ENCODE assay signal across 8 cellular contexts in genomic region chr4:4248036-4248884, GRCh38. TPM values are rescaled to one million over a fixed set of nuclear protein-coding genes. Genes with fewer than 3 reads are reported as not detected.
DNase-seq lines count a peak whose midpoint lies in the region; ATAC-seq and TF ChIP-seq lines count a peak whose summit lies in the region.

Gene TMEM128, minus strand, starts transcription at chr4:4248223. Its CDS starts 21 bp downstream, at chr4:4248202.

- peak within 1 kb of the TSS; percentile 96 for H2AFZ ChIP-seq in GM23248

- intact Hi-C loops in activated T-helper 2 cell treated with anti-CD3 and anti-CD28 coated beads, Interferon-gamma antibody, Interleukin-2, Interleukin-4, amounts not matched to agents 10 μg/mL and 5 μg/mL and 100 μg/mL, durations not matched to agents 14 hours and 24 hours and 36 hours (cut with micrococcal nuclease) = loop anchor here (1.0 to 2.0 kb wide), 2 partner anchors 42 to 293 kb away; partner anchors contain the start of genes LYAR and ZBTB49
- intact Hi-C loops in natural killer cell (cut with micrococcal nuclease) = loop anchor here (1.0 kb wide), 1 partner anchor 42 kb away; the partner anchor contains the start of genes LYAR and ZBTB49

- H3K4me1 Mint-ChIP-seq in activated T-helper 2 cell treated with anti-CD3 and anti-CD28 coated beads, Interferon-gamma antibody, Interleukin-2, Interleukin-4, amounts not matched to agents 10 μg/mL and 5 μg/mL and 100 μg/mL, durations not matched to agents 14 hours and 24 hours and 36 hours (ENCODE audit: low read depth) = peaks cover 20% of the 10 kb centered on the region
- H3K4me1 Mint-ChIP-seq in natural killer cell = peaks cover 21 to 36% of the 10 kb centered on the region in 2 donors

- peak within 1 kb of the TSS; percentile 91 for H3K27ac ChIP-seq in GM23248
- H3K27ac ChIP-seq in RWPE2 (ENCODE audit: poor library complexity, severe bottlenecking) = peak within 1 kb of the TSS; percentile 45

- TF ChIP-seq CTCF in RWPE2 (IDR thresholded peaks at IDR 0.05; ENCODE audit: poor library complexity, severe bottlenecking) (peak; percentile 26), fibroblast of mammary gland (conservative IDR thresholded peaks at IDR 0.05; ENCODE audit: control insufficient read depth, insufficient read depth, low read depth, low read length) (no peak), natural killer cell (IDR thresholded peaks at IDR 0.05) (peak; percentile 16)

- H3K9me3 ChIP-seq in GM23248 (ENCODE audit: low read depth) = no peaks in the 10 kb centered on the region
- no peaks in the 10 kb centered on the region for H3K9me3 ChIP-seq in RWPE2 (ENCODE audit: severe bottlenecking)

- no peaks in the 10 kb centered on the region for H3K27me3 Mint-ChIP-seq in activated T-helper 2 cell treated with anti-CD3 and anti-CD28 coated beads, Interferon-gamma antibody, Interleukin-2, Interleukin-4, amounts not matched to agents 10 μg/mL and 5 μg/mL and 100 μg/mL, durations not matched to agents 14 hours and 24 hours and 36 hours (ENCODE audit: low read depth)
- H3K27me3 Mint-ChIP-seq in natural killer cell (ENCODE audit: low read depth in 2 of 2) = no peaks in the 10 kb centered on the region

- H3K9me2 ChIP-seq in GM23248 (ENCODE audit: insufficient read depth) = no peaks in the 10 kb centered on the region

- in situ Hi-C loops in GM23248 (cut with MboI) = no loop called here

- H3K36me3 ChIP-seq in GM23248 (ENCODE audit: low read depth) (no peaks in the 10 kb centered on the region; the same call in 1 of the 2 replicates), RWPE2 (ENCODE audit: low read depth) (peaks cover 31% of the 10 kb centered on the region)

- WGBS in GM23248 (ENCODE audit: low coverage in 1 of 2, low lambda C conversion rate in 2 of 2, missing lambda C conversion rate in 2 of 2), 2 experiments = 2% methylated on average over 48 to 62 of the region's 62 CpGs

- H3K9ac ChIP-seq in GM23248 = peak within 1 kb of the TSS; percentile 92

- DNase-seq in EH (ENCODE audit: low read depth) (peak; percentile 94), GM23248 (peak; percentile 97), Kasumi-1 (lab: John Stamatoyannopoulos, UW) (peak; percentile 89 to 90), RWPE2 (ENCODE audit: low spot score) (peak; percentile 89), fibroblast of mammary gland (ENCODE audit: low read depth) (peak; percentile 92), natural killer cell (peak; percentile 93)
- DNase-seq in activated T-helper 2 cell treated with anti-CD3 and anti-CD28 coated beads, Interferon-gamma antibody, Interleukin-2, Interleukin-4, amounts not matched to agents 10 μg/mL and 5 μg/mL and 100 μg/mL, durations not matched to agents 14 hours and 24 hours and 36 hours (ENCODE audit: low spot score) = peak; percentile 88
- peak; percentile 90 for DNase-seq in stimulated activated naive CD4-positive, alpha-beta T cell treated with Interleukin-2 at 50 U/mL for 16 hours (lab: John Stamatoyannopoulos, UW)

- H3K4me3 ChIP-seq in GM23248 (peak within 1 kb of the TSS; percentile 84), RWPE2 (ENCODE audit: severe bottlenecking) (peak within 1 kb of the TSS; percentile 79), fibroblast of mammary gland (ENCODE audit: control insufficient read depth, low read depth, low read length) (peak within 1 kb of the TSS; percentile 74)

- H3K4me1 ChIP-seq in GM23248 (ENCODE audit: insufficient read depth) (peaks cover 14% of the 10 kb centered on the region), RWPE2 (ENCODE audit: insufficient read depth, poor library complexity, severe bottlenecking) (peaks cover 5% of the 10 kb centered on the region)

- no peaks in the 10 kb centered on the region for H3K9me3 Mint-ChIP-seq in activated T-helper 2 cell treated with anti-CD3 and anti-CD28 coated beads, Interferon-gamma antibody, Interleukin-2, Interleukin-4, amounts not matched to agents 10 μg/mL and 5 μg/mL and 100 μg/mL, durations not matched to agents 14 hours and 24 hours and 36 hours
- H3K9me3 Mint-ChIP-seq in natural killer cell = no peaks in the 10 kb centered on the region

- peak within 1 kb of the TSS; percentile 92 for H3K4me2 ChIP-seq in GM23248 (ENCODE audit: unreplicated experiment)

- peak within 1 kb of the TSS; percentile 94 for H3K27ac Mint-ChIP-seq in activated T-helper 2 cell treated with anti-CD3 and anti-CD28 coated beads, Interferon-gamma antibody, Interleukin-2, Interleukin-4, amounts not matched to agents 10 μg/mL and 5 μg/mL and 100 μg/mL, durations not matched to agents 14 hours and 24 hours and 36 hours
- peak within 1 kb of the TSS; percentile 99 for H3K27ac Mint-ChIP-seq in natural killer cell

- peaks cover 21% of the 10 kb centered on the region for H3K79me2 ChIP-seq in GM23248 (ENCODE audit: insufficient read depth)

- peak within 1 kb of the TSS; percentile 94 for H3K4me3 Mint-ChIP-seq in activated T-helper 2 cell treated with anti-CD3 and anti-CD28 coated beads, Interferon-gamma antibody, Interleukin-2, Interleukin-4, amounts not matched to agents 10 μg/mL and 5 μg/mL and 100 μg/mL, durations not matched to agents 14 hours and 24 hours and 36 hours (ENCODE audit: low read depth)
- H3K4me3 Mint-ChIP-seq in natural killer cell = peak within 1 kb of the TSS; percentile 97

- H3K27me3 ChIP-seq in GM23248 (replicated peaks; ENCODE audit: insufficient read depth) (no peaks in the 10 kb centered on the region), RWPE2 (ENCODE audit: insufficient read depth, poor library complexity, severe bottlenecking) (peaks cover under 1% of the 10 kb centered on the region)

- ATAC-seq in RWPE2 (ENCODE audit: low read depth) (peak; percentile 93), natural killer cell (peak; percentile 94 to 97 (median 97))

- H3F3A ChIP-seq in GM23248 (ENCODE audit: insufficient read depth) = peaks cover 5% of the 10 kb centered on the region; the same call in 1 of the 2 replicates

- H4K20me1 ChIP-seq in GM23248 (ENCODE audit: insufficient read depth) = no peaks in the 10 kb centered on the region

- H3K36me3 Mint-ChIP-seq in activated T-helper 2 cell treated with anti-CD3 and anti-CD28 coated beads, Interferon-gamma antibody, Interleukin-2, Interleukin-4, amounts not matched to agents 10 μg/mL and 5 μg/mL and 100 μg/mL, durations not matched to agents 14 hours and 24 hours and 36 hours (ENCODE audit: low read depth) = peaks cover 27% of the 10 kb centered on the region
- peaks cover 8% of the 10 kb centered on the region for H3K36me3 Mint-ChIP-seq in natural killer cell

RNA-seq across cellular contexts. Expression of gene TMEM128, which starts in this region (rescaled TPM):
- 17.7 and 25.9 TPM in 2 replicates for total RNA-seq in GM23248 (2014; rRNA removed; shearing (Covaris generic))
- 35.4 and 38.4 TPM in 2 replicates for polyA plus RNA-seq in GM23248 (2016; fragmentation: Nextera tagmentation; extraction: Ambion mirVana)
- 17.6 and 18.5 TPM in 2 replicates for total RNA-seq in activated T-helper 2 cell treated with anti-CD3 and anti-CD28 coated beads, Interferon-gamma antibody, Interleukin-2, Interleukin-4, amounts not matched to agents 10 μg/mL and 5 μg/mL and 100 μg/mL, durations not matched to agents 14 hours and 24 hours and 36 hours
- total RNA-seq in natural killer cell = 10 to 100 TPM in 2 of 3 donors, 1 to 10 TPM in 1; 9.3 to 12.2 (median 11.4) TPM

Comparison
In these comparisons a context has a peak if more than half of its experiments do, and no peak if none do; other contexts are left out.
1. Peak in every context shown above with its lines: DNase-seq, ATAC-seq, H3K4me3 ChIP-seq and H3K27ac ChIP-seq.